23 cellular contexts compared by ENCODE assay signal in the genomic region with DNA sequence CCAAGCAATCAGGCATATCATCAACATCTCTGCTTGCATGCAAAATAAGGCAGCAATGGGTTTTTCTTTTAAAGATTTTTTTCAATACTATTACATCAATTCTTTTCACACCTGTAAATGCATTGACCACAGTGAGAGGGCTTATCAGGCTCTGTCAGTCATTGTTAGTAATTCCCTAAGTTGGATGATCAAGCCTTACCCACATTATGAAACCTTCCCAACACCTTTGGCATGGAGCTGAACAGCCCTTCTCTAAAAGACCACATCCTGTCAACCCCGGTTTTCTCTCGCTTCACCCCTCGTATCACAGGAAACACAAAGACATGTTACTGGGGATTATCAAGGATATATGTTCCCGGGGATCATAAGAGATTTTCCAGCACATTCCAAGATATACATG.
DNase-seq lines count a peak whose midpoint lies in the region; ATAC-seq, FAIRE-seq and TF ChIP-seq lines count a peak whose summit lies in the region.
"Had no signal": no experiment of that assay in that cellular context is flagged by ENCODE, and none has a peak within 500 bp of the region (broad histone marks: within the 10 kb centered on the region; RNA-seq: fewer than 3 reads in every experiment).

No MANE protein-coding gene starts in this region.

- CTCF ChIA-PET in GM12878 (lab: Yijun Ruan, JAX): interaction anchor here (0.8 to 4.6 kb wide), 4 partner anchors 73 to 790 kb away, joined by 4 to 63 read pairs (median 16); no protein-coding TSS in a partner anchor

- ATAC-seq in GM12878 (no peak), GM21786 (IDR thresholded peaks at IDR 0.05; ENCODE audit: unreplicated experiment) (no peak)
- peak; percentile 62 to 85 for ATAC-seq in natural killer cell treated with Interleukin-12 subunit alpha and Interleukin-12 subunit beta and Interleukin-15 and Interleukin-18, amount 100 ng/mL, for 72 hours
- ATAC-seq: A549; CD8-positive, alpha-beta T cell had no signal

- H3K36me3 Mint-ChIP-seq in natural killer cell treated with Interleukin-12 subunit alpha and Interleukin-12 subunit beta and Interleukin-15 and Interleukin-18, amount 100 ng/mL, for 72 hours: no peaks in the 10 kb centered on the region
- H3K36me3 Mint-ChIP-seq: CD8-positive, alpha-beta T cell had no signal

- peaks cover 0 to 8% of the 10 kb centered on the region in 2 donors for H3K27me3 Mint-ChIP-seq in natural killer cell treated with Interleukin-12 subunit alpha and Interleukin-12 subunit beta and Interleukin-15 and Interleukin-18, amount 100 ng/mL, for 72 hours
- H3K27me3 Mint-ChIP-seq: CD4-positive, alpha-beta T cell had no signal

- no peaks in the 10 kb centered on the region for H3K9me3 Mint-ChIP-seq in natural killer cell treated with Interleukin-12 subunit alpha and Interleukin-12 subunit beta and Interleukin-15 and Interleukin-18, amount 100 ng/mL, for 72 hours
- H3K9me3 Mint-ChIP-seq: CD4-positive, alpha-beta T cell; CD8-positive, alpha-beta T cell had no signal

- no peaks in the 10 kb centered on the region for H3K36me3 ChIP-seq in GM12878 (ENCODE audit: control insufficient read depth in 2 of 2, insufficient read depth in 2 of 2, low read length in 1 of 2)
- H3K36me3 ChIP-seq: BLaER1 treated with 17β-estradiol and CSF1 and Interleukin-3, amounts not matched to agents 10 nM and 100 nM had no signal

- RAD21 ChIA-PET in GM12878 (lab: Charles Lee; ENCODE audit: unreplicated experiment): interaction anchor here (1.3 kb wide), 1 partner anchor 73 kb away, joined by 4 read pairs; no protein-coding TSS in a partner anchor

- TF ChIP-seq POLR2A in GM12878 (IDR thresholded peaks at IDR 0.05; ENCODE audit: low read depth, low read length): no peak

- SMC1A ChIA-PET in GM12878 (lab: Charles Lee; ENCODE audit: uncharacterized antibody, unreplicated experiment): interaction anchor here (0.7 to 3.7 kb wide), 2 partner anchors 790 kb away, joined by 3 to 33 read pairs; no protein-coding TSS in a partner anchor

- DNase-seq in NK-92 treated with Interleukin-12 subunit alpha and Interleukin-12 subunit beta, amount 100 ng/mL, for 24 hours (lab: John Stamatoyannopoulos, UW): peak; percentile 4
- DNase-seq in NK-92 (lab: John Stamatoyannopoulos, UW; ENCODE audit: unreplicated experiment): no peak
- DNase-seq in GM12878 (ENCODE audit: low read depth, low spot score): no peak
- no peak for DNase-seq in natural killer cell treated with Interleukin-12 subunit alpha and Interleukin-12 subunit beta and Interleukin-15 and Interleukin-18, amount 100 ng/mL, for 72 hours (ENCODE audit: low spot score)
- no peak for DNase-seq in SW480 (ENCODE audit: low spot score)
- no peak for DNase-seq in NCI-H748 treated with DMSO at 0.1 percent for 48 hours (lab: John Stamatoyannopoulos, UW)
- DNase-seq: AML-193; Caco-2; Calu3; CD4-positive, alpha-beta T cell; CD8-positive, alpha-beta T cell; DMS79 treated with DMSO at 0.1 percent for 48 hours; GF-D8 had no signal

- no peaks in the 10 kb centered on the region for H3K9me3 ChIP-seq in GM12878 (replicated peaks; ENCODE audit: control insufficient read depth, insufficient read depth, low read length)
- H3K9me3 ChIP-seq: A549; BLaER1 treated with 17β-estradiol and CSF1 and Interleukin-3, amounts not matched to agents 10 nM and 100 nM; Caco-2 had no signal

- in situ Hi-C loops in GM12878 (cut with MboI): loop anchor here (10.0 to 25.0 kb wide), 2 partner anchors 511 to 1673 kb away; no protein-coding TSS in a partner anchor

- WGBS in GM12878 (ENCODE audit: insufficient coverage, insufficient replicate concordance, low lambda C conversion rate, missing lambda C conversion rate): 32% methylated on average over 4 of the region's 4 CpGs

- H3K27me3 ChIP-seq in GM12878 (replicated peaks in 1 of 2; ENCODE audit: control insufficient read depth in 2 of 2, insufficient read depth in 2 of 2, low read length in 1 of 2): no peaks in the 10 kb centered on the region
- H3K27me3 ChIP-seq: BLaER1 treated with 17β-estradiol and CSF1 and Interleukin-3, amounts not matched to agents 10 nM and 100 nM had no signal

- no peaks in the 10 kb centered on the region for H3K79me2 ChIP-seq in GM12878 (ENCODE audit: control insufficient read depth, insufficient read depth, low read length)

- peaks cover 11 to 19% of the 10 kb centered on the region in 2 donors for H3K4me1 Mint-ChIP-seq in natural killer cell treated with Interleukin-12 subunit alpha and Interleukin-12 subunit beta and Interleukin-15 and Interleukin-18, amount 100 ng/mL, for 72 hours (ENCODE audit: low read depth in 2 of 2)
- H3K4me1 Mint-ChIP-seq: B cell had no signal

- FAIRE-seq in GM12878 (lab: Jason Lieb, UNC): no peak
- FAIRE-seq: A549, D721Med, G401.6, GM12892, GM18507 had no signal

- no peak overlapping the region for H3K9ac ChIP-seq in GM12878 (ENCODE audit: control insufficient read depth, insufficient read depth, low read length)
- H3K9ac ChIP-seq: BLaER1 treated with 17β-estradiol and CSF1 and Interleukin-3, amounts not matched to agents 10 nM and 100 nM had no signal

- intact Hi-C loops in GM12878 (cut with micrococcal nuclease; ENCODE audit: unreplicated experiment): loop anchor here (5.0 kb wide), 2 partner anchors 73 to 102 kb away; no protein-coding TSS in a partner anchor

- no peaks in the 10 kb centered on the region for H4K20me1 ChIP-seq in GM12878 (ENCODE audit: control insufficient read depth, insufficient read depth)
- H4K20me1 ChIP-seq: BLaER1 treated with 17β-estradiol and CSF1 and Interleukin-3, amounts not matched to agents 10 nM and 100 nM had no signal

- no peak overlapping the region for H2AFZ ChIP-seq in GM12878 (ENCODE audit: control insufficient read depth, low read depth, low read length)

- no peak overlapping the region for H3K4me2 ChIP-seq in GM12878 (ENCODE audit: control insufficient read depth, insufficient read depth)
- H3K4me2 ChIP-seq: A549; BLaER1 treated with 17β-estradiol and CSF1 and Interleukin-3, amounts not matched to agents 10 nM and 100 nM had no signal

- POLR2A ChIA-PET in GM12878 (lab: Charles Lee): no interaction called here

- BruUV-seq in GM12878 (replicated peaks; lab: Mats Ljungman, UMichigan): no TSS peak

- no peak for TF ChIP-seq CTCF in GM12878 (IDR thresholded peaks at IDR 0.05 in 2 of 3, conservative IDR thresholded peaks at IDR 0.05 in 1 of 3; ENCODE audit: control insufficient read depth in 2 of 3, extremely low read depth in 1 of 3, insufficient read depth in 1 of 3, low read depth in 3 of 3, low read length in 3 of 3)

- H3K4me3 Mint-ChIP-seq in natural killer cell treated with Interleukin-12 subunit alpha and Interleukin-12 subunit beta and Interleukin-15 and Interleukin-18, amount 100 ng/mL, for 72 hours: peak overlapping the region; percentile 60
- H3K4me3 Mint-ChIP-seq: B cell; CD4-positive, alpha-beta T cell; CD8-positive, alpha-beta T cell had no signal

- H3K27ac Mint-ChIP-seq in natural killer cell treated with Interleukin-12 subunit alpha and Interleukin-12 subunit beta and Interleukin-15 and Interleukin-18, amount 100 ng/mL, for 72 hours: peak overlapping the region; percentile 28 to 71
- H3K27ac Mint-ChIP-seq: B cell; CD4-positive, alpha-beta T cell; CD8-positive, alpha-beta T cell had no signal

- no peak for TF ChIP-seq RAD21 in GM12878 (IDR thresholded peaks at IDR 0.05; ENCODE audit: insufficient read depth, low read depth, low read length)

- TF ChIP-seq EP300 in GM12878 (IDR thresholded peaks at IDR 0.05; ENCODE audit: borderline replicate concordance in 1 of 2, control insufficient read depth in 1 of 2, low read depth in 2 of 2, low read length in 2 of 2): no peak

- H3K27ac ChIP-seq in GM12878 (ENCODE audit: control insufficient read depth, insufficient read depth): no peak overlapping the region
- H3K27ac ChIP-seq: 22Rv1; A549; BLaER1 treated with 17β-estradiol and CSF1 and Interleukin-3, amounts not matched to agents 10 nM and 100 nM; C4-2B had no signal

- no peak overlapping the region for H3K4me3 ChIP-seq in GM12878
- H3K4me3 ChIP-seq: A549; BLaER1 treated with 17β-estradiol and CSF1 and Interleukin-3, amounts not matched to agents 10 nM and 100 nM had no signal

- no peaks in the 10 kb centered on the region for H3K4me1 ChIP-seq in GM12878 (ENCODE audit: control insufficient read depth, insufficient read depth, low read length)
- H3K4me1 ChIP-seq: A549, Caco-2 had no signal

TF ChIP-seq in GM12878, 131 proteins besides CTCF, POLR2A, EP300 and RAD21:
- peak; percentile 24 to 26; a peak in 1 of 4 replicates for TF ChIP-seq IKZF2 (IDR thresholded peaks at IDR 0.05)
- peak; percentile 43; the same call in 1 of the 2 replicates for TF ChIP-seq IKZF1 (conservative IDR thresholded peaks at IDR 0.05)
- TF ChIP-seq MTA2 (IDR thresholded peaks at IDR 0.05; ENCODE audit: low read depth): 0 out of 2 replicates have a peak, but pooled peaks have one; percentile 12
- TF ChIP-seq, protein P1, sequence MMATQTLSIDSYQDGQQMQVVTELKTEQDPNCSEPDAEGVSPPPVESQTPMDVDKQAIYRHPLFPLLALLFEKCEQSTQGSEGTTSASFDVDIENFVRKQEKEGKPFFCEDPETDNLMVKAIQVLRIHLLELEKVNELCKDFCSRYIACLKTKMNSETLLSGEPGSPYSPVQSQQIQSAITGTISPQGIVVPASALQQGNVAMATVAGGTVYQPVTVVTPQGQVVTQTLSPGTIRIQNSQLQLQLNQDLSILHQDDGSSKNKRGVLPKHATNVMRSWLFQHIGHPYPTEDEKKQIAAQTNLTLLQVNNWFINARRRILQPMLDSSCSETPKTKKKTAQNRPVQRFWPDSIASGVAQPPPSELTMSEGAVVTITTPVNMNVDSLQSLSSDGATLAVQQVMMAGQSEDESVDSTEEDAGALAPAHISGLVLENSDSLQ (IDR thresholded peaks at IDR 0.05): peak; percentile 49; the same call in 1 of the 2 replicates
- TF ChIP-seq EZH2 (IDR thresholded peaks at IDR 0.05; ENCODE audit: borderline replicate concordance, control insufficient read depth, low read depth, low read length): no peak
TF ChIP-seq in GM12878: peak in this region for 4.

Comparison
In these comparisons a context has a peak if more than half of its experiments do, and no peak if none do; other contexts are left out.
1. ATAC-seq: peak in natural killer cell treated with Interleukin-12 subunit alpha and Interleukin-12 subunit beta and Interleukin-15 and Interleukin-18, amount 100 ng/mL, for 72 hours (2 of 2); none in GM12878 (single experiment) and GM21786 (single experiment).